In genomic region chr1:157540160-157540748, GRCh38 we compare ENCODE assay signal across 1 cellular context.
TF ChIP-seq lines count a peak whose summit lies in the region.

No MANE protein-coding gene starts in this region.

TF ChIP-seq in SK-N-SH treated with all-trans-retinoic acid at 6 μM for 48 hours, 23 proteins besides CTCF, POLR2A, EP300 and RAD21 (continued from another document):
- TF ChIP-seq POU6F1 (CRISPR knock-in tag; IDR thresholded peaks at IDR 0.05; ENCODE audit: borderline replicate concordance, low read depth) (no peak), PATZ1 (CRISPR knock-in tag; IDR thresholded peaks at IDR 0.05; ENCODE audit: borderline replicate concordance) (no peak), OSR1 (CRISPR knock-in tag; IDR thresholded peaks at IDR 0.05) (no peak), ARNTL (CRISPR knock-in tag; IDR thresholded peaks at IDR 0.05; ENCODE audit: borderline replicate concordance, low read depth) (no peak), ZNF565 (CRISPR knock-in tag; conservative IDR thresholded peaks at IDR 0.05; ENCODE audit: low read depth) (no peak), RARB (CRISPR knock-in tag; IDR thresholded peaks at IDR 0.05) (no peak), ESRRG (CRISPR knock-in tag; IDR thresholded peaks at IDR 0.05) (no peak), TOX (CRISPR knock-in tag; IDR thresholded peaks at IDR 0.05; ENCODE audit: borderline replicate concordance) (no peak)
